Comparison of ENCODE assay signal across 15 cellular contexts in the genomic region with DNA sequence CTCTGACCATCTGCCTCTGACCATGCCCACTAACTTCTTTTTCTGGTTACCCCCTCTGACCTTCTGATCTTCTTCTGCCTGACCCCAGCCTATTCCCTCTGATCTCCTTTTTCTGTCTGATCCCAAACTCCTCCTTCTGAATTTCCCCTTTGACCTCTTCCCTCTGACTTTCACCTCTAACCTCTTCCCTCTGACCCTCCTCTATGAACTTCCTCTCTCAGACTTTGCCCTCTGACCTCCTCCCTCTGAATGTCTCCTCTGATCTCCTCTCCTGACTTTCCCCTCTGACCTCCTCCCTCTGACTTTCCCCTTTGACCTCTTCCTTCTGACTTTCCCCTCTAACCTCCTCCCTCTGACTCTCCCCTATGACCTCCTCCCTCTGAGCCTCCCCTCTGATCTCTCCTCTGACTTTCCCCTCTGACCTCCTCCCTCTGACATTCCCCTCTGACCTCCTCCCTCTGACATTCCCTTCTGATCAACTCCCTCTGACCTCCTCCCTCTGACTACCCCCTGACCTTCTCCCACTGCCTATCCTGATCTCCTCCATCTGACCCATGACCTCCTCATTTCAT. TPM values are rescaled to one million over a fixed set of nuclear protein-coding genes. Genes with fewer than 3 reads are reported as not detected.
A peak's percentile ranks its signal among the peaks of the same experiment; 100 is the strongest.
DNase-seq lines count a peak whose midpoint lies in the region; ATAC-seq and TF ChIP-seq lines count a peak whose summit lies in the region.
"Had no signal": no experiment of that assay in that cellular context is flagged by ENCODE, and none has a peak within 500 bp of the region (broad histone marks: within the 10 kb centered on the region; RNA-seq: fewer than 3 reads in every experiment).

No MANE protein-coding gene starts in this region.

- peaks cover 89% of the 10 kb centered on the region for H3K27me3 Mint-ChIP-seq in central memory CD8-positive, alpha-beta T cell
- H3K27me3 Mint-ChIP-seq in nephron (ENCODE audit: low read depth) = peaks cover 48% of the 10 kb centered on the region

- peaks cover 0 to 34% (median 0%) of the 10 kb centered on the region in 9 donors for H3K36me3 ChIP-seq in heart left ventricle
- H3K36me3 ChIP-seq in tibial nerve = peaks cover 0 to 34% (median 0%) of the 10 kb centered on the region in 3 donors

- no peak for TF ChIP-seq POLR2A in heart left ventricle (IDR thresholded peaks at IDR 0.05)
- TF ChIP-seq POLR2A in tibial nerve (IDR thresholded peaks at IDR 0.05) = no peak

- intact Hi-C loops in heart left ventricle (cut with DNase I) = loop anchor here in 4 of 10 donors (5.0 to 10.0 kb wide), 4 partner anchors 60 to 75 kb away; no protein-coding TSS in a partner anchor
- intact Hi-C loops in left cardiac atrium (cut with DNase I) = no loop called here

- H3K27ac ChIP-seq in heart left ventricle (peak overlapping the region; percentile 55 to 90 (median 78)), tibial nerve (peak overlapping the region; percentile 70 to 91 (median 80))

- no peak for TF ChIP-seq EP300 in tibial nerve (IDR thresholded peaks at IDR 0.05)

- peaks cover 6 to 59% (median 27%) of the 10 kb centered on the region in 9 donors for H3K27me3 ChIP-seq in heart left ventricle
- peaks cover 0 to 11% of the 10 kb centered on the region in 2 donors for H3K27me3 ChIP-seq in tibial nerve

- DNase-seq in heart left ventricle (no peak), left cardiac atrium (no peak), tibial nerve (ENCODE audit: low spot score in 2 of 2) (no peak), NCI-H446 treated with DMSO at 0.1 percent for 48 hours (lab: John Stamatoyannopoulos, UW) (no peak), CD1c-positive myeloid dendritic cell (ENCODE audit: extremely low spot score) (no peak)
- DNase-seq in central memory CD8-positive, alpha-beta T cell (ENCODE audit: low spot score in 2 of 2) = no peak
- DNase-seq: DMS79; effector CD8-positive, alpha-beta T cell; glutamatergic neuron; KBM-7; NCI-H69; stimulated activated CD4-positive, alpha-beta T cell treated with anti-CD3 and anti-CD28 coated beads, Interleukin-12 subunit alpha, Interleukin-12 subunit beta, amount 100 ng/mL, for 4 hours; T1000 had no signal

- TF ChIP-seq CTCF in heart left ventricle (IDR thresholded peaks at IDR 0.05) (no peak), nephron (IDR thresholded peaks at IDR 0.05; ENCODE audit: unreplicated experiment in 3 of 3) (no peak), tibial nerve (IDR thresholded peaks at IDR 0.05) (no peak)

- H3K27ac Mint-ChIP-seq in central memory CD8-positive, alpha-beta T cell (ENCODE audit: low read depth) = no peak overlapping the region
- peak overlapping the region; percentile 5 to 58 (median 16) for H3K27ac Mint-ChIP-seq in nephron

- H3K9me3 Mint-ChIP-seq in central memory CD8-positive, alpha-beta T cell = no peaks in the 10 kb centered on the region
- no peaks in the 10 kb centered on the region for H3K9me3 Mint-ChIP-seq in nephron

- H3K9me3 ChIP-seq in heart left ventricle (no peaks in the 10 kb centered on the region), tibial nerve (no peaks in the 10 kb centered on the region)

- peaks cover 10% of the 10 kb centered on the region for H3K36me3 Mint-ChIP-seq in central memory CD8-positive, alpha-beta T cell (ENCODE audit: insufficient read depth)
- H3K36me3 Mint-ChIP-seq in nephron (ENCODE audit: low read depth) = no peaks in the 10 kb centered on the region

- H3K4me3 Mint-ChIP-seq in central memory CD8-positive, alpha-beta T cell = peak overlapping the region; percentile 1
- peak overlapping the region in 2 of 3 experiments; percentile 1 to 35 for H3K4me3 Mint-ChIP-seq in nephron

- no peak overlapping the region for H3K4me3 ChIP-seq in heart left ventricle
- peak overlapping the region in 1 of 4 donors; percentile 80 for H3K4me3 ChIP-seq in tibial nerve

- H3K4me1 Mint-ChIP-seq in central memory CD8-positive, alpha-beta T cell = peaks cover 37% of the 10 kb centered on the region
- H3K4me1 Mint-ChIP-seq in nephron = peaks cover 22% of the 10 kb centered on the region

- H3K4me1 ChIP-seq in heart left ventricle (peaks cover 0 to 51% (median 9%) of the 10 kb centered on the region in 12 donors), tibial nerve (peaks cover 3 to 83% (median 36%) of the 10 kb centered on the region in 4 donors)

- no peak for ATAC-seq in heart left ventricle
- no peak for ATAC-seq in left cardiac atrium
- ATAC-seq in central memory CD8-positive, alpha-beta T cell (replicated peaks; ENCODE audit: extremely low read depth, poor library complexity, severe bottlenecking) = no peak
- no peak for ATAC-seq in esophagus mucosa

RNA-seq across cellular contexts. Expression of a gene that starts 3.5 kb away (rescaled TPM):
- 10 to 100 TPM in 6 of 9 donors, 1 to 10 TPM in 3; 5.0 to 34.1 (median 11.6) TPM for total RNA-seq in heart left ventricle
- 10 to 100 TPM; 13.6 to 18.7 TPM for polyA plus RNA-seq in heart left ventricle
- total RNA-seq in left cardiac atrium = 10 to 100 TPM; 16.4 to 23.9 TPM
- 100 to 1,000 TPM in 1 of 4 donors, 10 to 100 TPM in 3; 41.3 to 102 (median 56.3) TPM for total RNA-seq in tibial nerve
- total RNA-seq in esophagus mucosa = 5.6 TPM

RNA-seq across cellular contexts. Expression of a gene that starts 6.4 kb away (rescaled TPM):
- total RNA-seq in heart left ventricle (not detected), left cardiac atrium (not detected), tibial nerve (not detected), esophagus mucosa (not detected)
- not detected for polyA plus RNA-seq in heart left ventricle
